Comparison of ENCODE assay signal across 18 cellular contexts in the genomic region with DNA sequence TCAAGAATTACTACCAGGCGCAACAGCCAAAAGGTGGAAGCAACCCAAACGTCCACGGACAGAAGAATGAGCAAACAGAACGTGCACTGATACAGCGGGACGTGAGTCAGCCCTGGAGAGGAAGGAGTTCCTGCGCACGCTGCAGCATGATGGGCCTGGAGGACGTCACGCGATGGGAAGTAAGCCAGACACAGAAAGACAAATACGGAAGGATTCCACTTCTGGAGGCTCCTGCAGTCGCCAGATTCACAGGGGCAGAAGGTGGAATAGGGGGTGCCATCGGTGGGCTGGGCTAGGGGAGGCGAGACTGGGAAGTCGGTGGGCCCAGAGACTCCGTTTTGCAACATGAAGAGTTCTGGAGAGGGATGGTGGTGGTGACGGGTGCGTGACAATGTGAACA.
DNase-seq lines count a peak whose midpoint lies in the region; ATAC-seq, FAIRE-seq and TF ChIP-seq lines count a peak whose summit lies in the region.
"Had no signal": no experiment of that assay in that cellular context is flagged by ENCODE, and none has a peak within 500 bp of the region (broad histone marks: within the 10 kb centered on the region; RNA-seq: fewer than 3 reads in every experiment).

No MANE protein-coding gene starts in this region.

- TF ChIP-seq EP300 in K562 (IDR thresholded peaks at IDR 0.05; ENCODE audit: low read length): no peak
- TF ChIP-seq EP300 in upper lobe of left lung (IDR thresholded peaks at IDR 0.05): no peak

- H3K36me3 Mint-ChIP-seq in MCF 10A (ENCODE audit: insufficient read depth, unreplicated experiment): no peaks in the 10 kb centered on the region
- H3K36me3 Mint-ChIP-seq: activated naive CD8-positive, alpha-beta T cell treated with anti-CD3 and anti-CD28 coated beads, Interleukin-2, amount 10 ng/mL, durations not matched to agents 7 days and 5 days; type B pancreatic cell had no signal

- H3K9me3 Mint-ChIP-seq in MCF 10A (ENCODE audit: unreplicated experiment): no peaks in the 10 kb centered on the region

- no peaks in the 10 kb centered on the region for H3K79me2 ChIP-seq in mammary epithelial cell (ENCODE audit: insufficient read depth, low read length)
- no peaks in the 10 kb centered on the region for H3K79me2 ChIP-seq in K562 (ENCODE audit: control insufficient read depth, insufficient read depth, low read length)

- peaks cover 18% of the 10 kb centered on the region for H3K9me3 ChIP-seq in mammary epithelial cell (replicated peaks; ENCODE audit: insufficient read depth, low read length)
- H3K9me3 ChIP-seq in K562 (replicated peaks; ENCODE audit: control insufficient read depth, insufficient read depth, low read depth, low read length): no peaks in the 10 kb centered on the region
- H3K9me3 ChIP-seq in kidney (ENCODE audit: control insufficient read depth in 1 of 2, low read length in 2 of 2): no peaks in the 10 kb centered on the region
- H3K9me3 ChIP-seq in upper lobe of left lung: no peaks in the 10 kb centered on the region
- H3K9me3 ChIP-seq: SJCRH30 had no signal

- no peak overlapping the region for H3K27ac Mint-ChIP-seq in MCF 10A (ENCODE audit: low read depth, unreplicated experiment)
- H3K27ac Mint-ChIP-seq: activated naive CD8-positive, alpha-beta T cell treated with anti-CD3 and anti-CD28 coated beads, Interleukin-2, amount 10 ng/mL, durations not matched to agents 7 days and 5 days; type B pancreatic cell had no signal

- DNase-seq in MCF 10A (ENCODE audit: unreplicated experiment) (peak; percentile 56), mammary epithelial cell (no peak), K562 (ENCODE audit: extremely low read depth in 1 of 4, low spot score in 3 of 4) (peak in 1 of 4 experiments; percentile 24), kidney (peak; percentile 50), upper lobe of left lung (peak in 1 of 2 donors; percentile 50)
- DNase-seq in activated CD8-positive, alpha-beta memory T cell treated with anti-CD3 and anti-CD28 coated beads, Interleukin-2, amount 50 U/mL, for 4 hours: no peak
- DNase-seq: 8988T; activated naive CD8-positive, alpha-beta T cell treated with anti-CD3 and anti-CD28 coated beads, Interleukin-2, amount 10 ng/mL, durations not matched to agents 7 days and 5 days; cortex of kidney; foreskin melanocyte; NCI-H1092; NCI-H524 treated with DMSO at 0.1 percent for 48 hours; SJCRH30; stimulated activated CD4-positive, alpha-beta T cell treated with anti-CD3 and anti-CD28 coated beads, Interleukin-15, amount 100 ng/mL, for 24 hours had no signal

- 74% methylated on average over 19 of the region's 19 CpGs for WGBS in mammary epithelial cell (ENCODE audit: low coverage, missing lambda C conversion rate)
- 8% methylated on average over 19 of the region's 19 CpGs for WGBS in K562 (ENCODE audit: insufficient coverage, low coverage, missing lambda C conversion rate)
- WGBS in upper lobe of left lung, 2 donors: 57 to 78% methylated on average over 19 of the region's 19 CpGs

- H3K36me3 ChIP-seq in mammary epithelial cell (ENCODE audit: insufficient read depth, low read length): no peaks in the 10 kb centered on the region
- no peaks in the 10 kb centered on the region for H3K36me3 ChIP-seq in K562 (ENCODE audit: control insufficient read depth, insufficient read depth, low read length)
- no peaks in the 10 kb centered on the region for H3K36me3 ChIP-seq in kidney (ENCODE audit: control insufficient read depth in 1 of 2, insufficient read depth in 2 of 2, low read length in 2 of 2)
- H3K36me3 ChIP-seq in upper lobe of left lung: no peaks in the 10 kb centered on the region
- H3K36me3 ChIP-seq: SJCRH30 had no signal

- no peaks in the 10 kb centered on the region for H3K9me1 ChIP-seq in K562 (ENCODE audit: control insufficient read depth, insufficient read depth, low read length)

- intact Hi-C loops in MCF 10A (cut with micrococcal nuclease) (no loop called here), mammary epithelial cell (cut with micrococcal nuclease) (no loop called here), K562 (cut with micrococcal nuclease) (no loop called here), kidney (cut with DNase I) (no loop called here)

- no peak for TF ChIP-seq CTCF in MCF 10A (IDR thresholded peaks at IDR 0.05; ENCODE audit: unreplicated experiment)
- no peak for TF ChIP-seq CTCF in mammary epithelial cell (conservative IDR thresholded peaks at IDR 0.05 in 1 of 2, IDR thresholded peaks at IDR 0.05 in 1 of 2; ENCODE audit: extremely low read depth in 1 of 2, insufficient read depth in 1 of 2, low read depth in 1 of 2, low read length in 2 of 2)
- TF ChIP-seq CTCF in K562 (IDR thresholded peaks at IDR 0.05 in 2 of 3, conservative IDR thresholded peaks at IDR 0.05 in 1 of 3; ENCODE audit: insufficient read depth in 2 of 3, low read depth in 1 of 3, low read length in 3 of 3): no peak
- no peak for TF ChIP-seq CTCF in kidney (IDR thresholded peaks at IDR 0.05; ENCODE audit: borderline replicate concordance, extremely low read depth, insufficient read depth)
- no peak for TF ChIP-seq CTCF in upper lobe of left lung (IDR thresholded peaks at IDR 0.05)

- H4K20me1 ChIP-seq in mammary epithelial cell (ENCODE audit: insufficient read depth, low read length) (no peaks in the 10 kb centered on the region), K562 (replicated peaks; ENCODE audit: control insufficient read depth, insufficient read depth, low read length) (peaks cover 4% of the 10 kb centered on the region; the same call in 1 of the 2 replicates)

- H3K27me3 ChIP-seq in mammary epithelial cell (ENCODE audit: insufficient read depth, low read length) (no peaks in the 10 kb centered on the region), K562 (ENCODE audit: control insufficient read depth in 2 of 2, insufficient read depth in 2 of 2, low read length in 2 of 2) (peaks cover 27 to 63% of the 10 kb centered on the region in 2 experiments; a peak in 4 of 5 replicates), upper lobe of left lung (no peaks in the 10 kb centered on the region)
- H3K27me3 ChIP-seq: SJCRH30 had no signal

- CTCF ChIA-PET in MCF 10A (lab: Yijun Ruan, JAX) (no interaction called here), mammary epithelial cell (lab: Charles Lee; ENCODE audit: low non-redundant PET) (no interaction called here), K562 (lab: Yijun Ruan, JAX; ENCODE audit: low intra/inter-chr PET ratio) (no interaction called here)

- dilution Hi-C loops in mammary epithelial cell (cut with HindIII; ENCODE audit: low sequenced_read_pairs): no loop called here

- TF ChIP-seq POLR2A in K562 (conservative IDR thresholded peaks at IDR 0.05): no peak
- peak in 1 of 4 donors; percentile 31 for TF ChIP-seq POLR2A in upper lobe of left lung (IDR thresholded peaks at IDR 0.05)

- H3K9ac ChIP-seq in mammary epithelial cell (ENCODE audit: insufficient read depth, low read length): no peak overlapping the region
- no peak overlapping the region for H3K9ac ChIP-seq in K562 (ENCODE audit: insufficient read depth in 1 of 2, low read depth in 2 of 2, low read length in 2 of 2)
- H3K9ac ChIP-seq in kidney (ENCODE audit: low read length in 2 of 2): no peak overlapping the region

- H3K4me3 Mint-ChIP-seq in MCF 10A (ENCODE audit: unreplicated experiment): no peak overlapping the region
- H3K4me3 Mint-ChIP-seq: activated naive CD8-positive, alpha-beta T cell treated with anti-CD3 and anti-CD28 coated beads, Interleukin-2, amount 10 ng/mL, durations not matched to agents 7 days and 5 days; type B pancreatic cell had no signal

- H3K4me1 ChIP-seq in mammary epithelial cell (ENCODE audit: insufficient read depth, low read length) (no peaks in the 10 kb centered on the region), K562 (replicated peaks in 1 of 2; ENCODE audit: control insufficient read depth in 2 of 2, insufficient read depth in 2 of 2, low read length in 2 of 2) (0 out of 5 replicates have a peak, but pooled peaks cover 0 to 4% of the 10 kb centered on the region in 2 experiments), kidney (ENCODE audit: control insufficient read depth in 1 of 2, insufficient read depth in 1 of 2, low read depth in 1 of 2, low read length in 2 of 2) (no peaks in the 10 kb centered on the region), upper lobe of left lung (no peaks in the 10 kb centered on the region)
- H3K4me1 ChIP-seq: SJCRH30 had no signal

- BruUV-seq in MCF 10A (replicated peaks; lab: Mats Ljungman, UMichigan): no TSS peak
- no TSS peak for BruUV-seq in mammary epithelial cell (replicated peaks; lab: Mats Ljungman, UMichigan)
- no TSS peak for BruUV-seq in K562 (replicated peaks; lab: Mats Ljungman, UMichigan)

- no peak for TF ChIP-seq RAD21 in K562 (CRISPR knock-in tag; conservative IDR thresholded peaks at IDR 0.05 in 1 of 2, IDR thresholded peaks at IDR 0.05 in 1 of 2)

- H3K4me1 Mint-ChIP-seq in MCF 10A (ENCODE audit: insufficient read depth, unreplicated experiment): no peaks in the 10 kb centered on the region

- no peak overlapping the region for H3K27ac ChIP-seq in mammary epithelial cell (ENCODE audit: insufficient read depth, low read depth, low read length)
- H3K27ac ChIP-seq in K562 (ENCODE audit: extremely low read depth, low read depth, low read length): no peak overlapping the region
- no peak overlapping the region for H3K27ac ChIP-seq in kidney (ENCODE audit: low read depth in 2 of 2, low read length in 2 of 2)
- peak overlapping the region in 3 of 4 donors; percentile 57 to 80 (median 73) for H3K27ac ChIP-seq in upper lobe of left lung
- H3K27ac ChIP-seq: SJCRH30, VCaP had no signal

- ATAC-seq in K562 (no peak), upper lobe of left lung (ENCODE audit: low FRiP score in 2 of 2) (peak in 1 of 2 donors; percentile 55), GM21390 (IDR thresholded peaks at IDR 0.05; ENCODE audit: unreplicated experiment) (no peak), HG03196 (IDR thresholded peaks at IDR 0.05; ENCODE audit: unreplicated experiment) (no peak)

- POLR2A ChIA-PET in MCF 10A (lab: Yijun Ruan, JAX) (no interaction called here), K562 (lab: Yijun Ruan, JAX) (interaction anchor here (0.7 kb wide), 1 partner anchor 301 kb away, joined by 3 read pairs; no protein-coding TSS in a partner anchor)

- H3K27me3 Mint-ChIP-seq in MCF 10A (ENCODE audit: insufficient read depth, unreplicated experiment): peaks cover 24% of the 10 kb centered on the region

- FAIRE-seq in K562 (lab: Jason Lieb, UNC) (no peak), kidney (lab: Jason Lieb, UNC) (no peak)

- in situ Hi-C loops in mammary epithelial cell (cut with MboI; ENCODE audit: low sequenced_read_pairs in 2 of 2): no loop called here
- in situ Hi-C loops in K562 (cut with MboI): no loop called here

- H3K4me3 ChIP-seq in mammary epithelial cell (replicated peaks in 1 of 3; ENCODE audit: insufficient read depth in 1 of 3, low read depth in 2 of 3, low read length in 3 of 3): no peak overlapping the region
- no peak overlapping the region for H3K4me3 ChIP-seq in K562
- H3K4me3 ChIP-seq in kidney (ENCODE audit: low read length in 2 of 2): no peak overlapping the region
- H3K4me3 ChIP-seq in upper lobe of left lung: no peak overlapping the region
- H3K4me3 ChIP-seq: SJCRH30 had no signal

- no peak overlapping the region for H2AFZ ChIP-seq in mammary epithelial cell (ENCODE audit: low read depth, low read length)
- H2AFZ ChIP-seq in K562 (ENCODE audit: low read depth, low read length): peak overlapping the region; percentile 59; the same call in 1 of the 2 replicates

- H3K4me2 ChIP-seq in mammary epithelial cell (ENCODE audit: insufficient read depth, low read depth, low read length) (no peak overlapping the region), K562 (ENCODE audit: insufficient read depth, low read length) (no peak overlapping the region)

Comparison
In these comparisons a context has a peak if more than half of its experiments do, and no peak if none do; other contexts are left out.
1. DNase-seq: peak in MCF 10A (single experiment) and kidney (single experiment); none in mammary epithelial cell (single experiment) and activated CD8-positive, alpha-beta memory T cell treated with anti-CD3 and anti-CD28 coated beads, Interleukin-2, amount 50 U/mL, for 4 hours (single experiment).
2. H3K27ac ChIP-seq: peak in upper lobe of left lung (3 of 4); none in mammary epithelial cell (single experiment), K562 (single experiment) and kidney (0 of 2).